Comparison of ENCODE assay signal across 25 cellular contexts in the genomic region with DNA sequence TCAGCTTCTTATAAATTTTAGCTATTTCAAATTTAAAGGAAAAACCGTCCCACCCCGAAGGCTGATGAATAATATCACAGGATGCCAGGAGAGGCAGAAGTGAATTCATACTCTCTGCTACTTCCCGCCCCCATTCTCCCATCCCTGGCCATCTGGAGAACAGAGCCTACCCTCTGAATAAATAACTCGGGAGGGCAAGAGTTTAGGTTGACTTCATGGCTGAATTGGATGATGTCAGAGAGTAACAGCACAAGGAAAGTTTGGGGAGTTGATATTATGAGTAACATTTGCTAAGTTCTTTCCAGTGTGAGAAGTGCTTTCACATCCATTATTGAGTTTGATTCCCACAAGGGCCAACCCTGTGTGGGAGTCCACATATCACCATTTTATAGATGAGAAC.
"Had no signal": no experiment of that assay in that cellular context is flagged by ENCODE, and none has a peak within 500 bp of the region (broad histone marks: within the 10 kb centered on the region; RNA-seq: fewer than 3 reads in every experiment).

No MANE protein-coding gene starts in this region.

- H3K9me3 Mint-ChIP-seq: mesothelial cell of epicardium, neural crest cell had no signal

- H3K27ac ChIP-seq: heart left ventricle, pancreas, testis, tibial nerve, upper lobe of right lung, vagina had no signal

- H3K4me1 ChIP-seq: heart left ventricle, pancreas, testis, tibial nerve, upper lobe of right lung, vagina had no signal

- H3K4me3 ChIP-seq: heart left ventricle, pancreas, testis, tibial nerve, upper lobe of right lung, vagina had no signal

- H3K36me3 Mint-ChIP-seq: memory B cell; mesothelial cell of epicardium; natural killer cell; stimulated activated memory B cell treated with anti-CD40 and anti-IgM and Interleukin-4, amounts not matched to agents 10 μg/mL and 1 μg/mL and 100 μg/mL, for 72 hours had no signal

- FAIRE-seq: endometrium, frontal cortex, pancreas had no signal

- H3K4me3 Mint-ChIP-seq: memory B cell; mesothelial cell of epicardium; natural killer cell; neural crest cell; stimulated activated memory B cell treated with anti-CD40 and anti-IgM and Interleukin-4, amounts not matched to agents 10 μg/mL and 1 μg/mL and 100 μg/mL, for 72 hours; stimulated activated naive CD8-positive, alpha-beta T cell treated with anti-CD3 and anti-CD28 coated beads, Interleukin-15, Interleukin-2, amounts not matched to agents 100 ng/mL and 50 ng/mL, for 24 hours had no signal

- H3K27ac Mint-ChIP-seq: memory B cell; mesothelial cell of epicardium; natural killer cell; progenitor cell of endocrine pancreas; stimulated activated memory B cell treated with anti-CD40 and anti-IgM and Interleukin-4, amounts not matched to agents 10 μg/mL and 1 μg/mL and 100 μg/mL, for 72 hours; stimulated activated naive CD8-positive, alpha-beta T cell treated with anti-CD3 and anti-CD28 coated beads, Interleukin-15, Interleukin-2, amounts not matched to agents 100 ng/mL and 50 ng/mL, for 24 hours had no signal

- H3K9me3 ChIP-seq: heart left ventricle, pancreas, testis, tibial nerve, upper lobe of right lung, vagina had no signal

- DNase-seq: cortex of kidney; effector memory CD4-positive, alpha-beta T cell; heart left ventricle; hippocampal formation; kidney glomerular epithelial cell; natural killer cell; nucleus accumbens; pancreas; right cardiac atrium; stimulated activated CD4-positive, alpha-beta T cell treated with anti-CD3 and anti-CD28 coated beads, Interleukin-15, amount 100 ng/mL, for 24 hours; stimulated activated CD4-positive, alpha-beta T cell treated with anti-CD3 and anti-CD28 coated beads, Interleukin-1b, Interleukin-23, amount 100 ng/mL, for 48 hours; stimulated activated CD4-positive, alpha-beta T cell treated with anti-CD3 and anti-CD28 coated beads, Interleukin-4, amount 100 ng/mL, for 24 hours; testis; upper lobe of right lung had no signal

- ATAC-seq: esophagus mucosa; natural killer cell; pancreas; right cardiac atrium; stimulated activated memory B cell treated with anti-CD40 and anti-IgM and Interleukin-4, amounts not matched to agents 10 μg/mL and 1 μg/mL and 100 μg/mL, for 72 hours had no signal

- H3K27me3 ChIP-seq: heart left ventricle, pancreas, testis, tibial nerve, vagina had no signal

- H3K36me3 ChIP-seq: heart left ventricle, pancreas, tibial nerve, upper lobe of right lung, vagina had no signal

- H3K4me1 Mint-ChIP-seq: memory B cell; natural killer cell; stimulated activated memory B cell treated with anti-CD40 and anti-IgM and Interleukin-4, amounts not matched to agents 10 μg/mL and 1 μg/mL and 100 μg/mL, for 72 hours had no signal

- H3K27me3 Mint-ChIP-seq: memory B cell; stimulated activated memory B cell treated with anti-CD40 and anti-IgM and Interleukin-4, amounts not matched to agents 10 μg/mL and 1 μg/mL and 100 μg/mL, for 72 hours had no signal
